19 cellular contexts compared by ENCODE assay signal in the genomic region with DNA sequence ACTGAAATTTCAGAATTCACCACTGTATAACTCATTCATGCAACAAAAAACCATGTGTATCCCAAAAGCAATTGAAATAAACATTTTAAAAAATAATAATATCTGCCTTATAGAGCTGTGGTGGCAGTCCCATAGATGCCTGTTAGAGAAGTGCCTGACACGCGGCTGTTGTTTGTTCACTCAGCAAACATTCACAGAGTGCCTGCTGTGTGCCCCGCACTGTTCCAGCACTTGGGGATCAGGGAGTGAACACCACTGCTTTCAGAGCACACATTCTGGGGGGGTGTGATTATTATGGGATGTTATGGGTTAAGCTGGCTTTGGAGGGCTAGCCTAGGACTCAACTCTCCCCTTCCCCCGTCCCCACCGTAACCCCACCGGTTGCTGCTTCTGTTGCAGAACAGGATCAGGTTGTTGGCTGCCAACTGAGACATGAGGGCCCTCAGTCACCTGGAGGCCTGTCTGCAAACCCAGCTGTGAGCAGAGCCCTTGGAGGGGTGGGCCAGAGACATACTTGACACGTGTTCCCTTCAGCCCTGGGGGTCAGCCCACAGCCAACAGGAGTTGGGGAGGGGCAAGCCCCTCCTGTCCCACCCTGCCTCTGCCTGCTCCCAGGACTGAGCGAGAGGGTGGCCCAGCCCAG.
DNase-seq lines count a peak whose midpoint lies in the region; ATAC-seq and TF ChIP-seq lines count a peak whose summit lies in the region.
"Had no signal": no experiment of that assay in that cellular context is flagged by ENCODE, and none has a peak within 500 bp of the region (broad histone marks: within the 10 kb centered on the region; RNA-seq: fewer than 3 reads in every experiment).

No MANE protein-coding gene starts in this region.

- H3K79me2 ChIP-seq in neural progenitor cell (ENCODE audit: low read depth) = no peaks in the 10 kb centered on the region

- no peak for ATAC-seq in GM18520 (IDR thresholded peaks at IDR 0.05; ENCODE audit: unreplicated experiment)
- ATAC-seq: CD8-positive, alpha-beta T cell had no signal

- no peak overlapping the region for H2AFZ ChIP-seq in neural progenitor cell (replicated peaks)

- no peak overlapping the region for H3K4me3 Mint-ChIP-seq in neural progenitor cell
- H3K4me3 Mint-ChIP-seq: CD8-positive, alpha-beta T cell had no signal

- H3K27me3 Mint-ChIP-seq in neural progenitor cell (ENCODE audit: insufficient read depth, low read depth) = peaks cover 12% of the 10 kb centered on the region

- peaks cover 10% of the 10 kb centered on the region for H3K4me1 ChIP-seq in neural progenitor cell

- no peaks in the 10 kb centered on the region for H3K36me3 Mint-ChIP-seq in neural progenitor cell
- H3K36me3 Mint-ChIP-seq: CD8-positive, alpha-beta T cell had no signal

- H4K20me1 ChIP-seq in neural progenitor cell (ENCODE audit: low read depth) = peaks cover 4% of the 10 kb centered on the region

- H3K4me2 ChIP-seq in neural progenitor cell = no peak overlapping the region

- H3K4me3 ChIP-seq in neural progenitor cell = no peak overlapping the region

- H3K27ac Mint-ChIP-seq in neural progenitor cell = peak overlapping the region; percentile 63
- H3K27ac Mint-ChIP-seq: CD8-positive, alpha-beta T cell had no signal

- no peak for TF ChIP-seq CTCF in neural progenitor cell (IDR thresholded peaks at IDR 0.05)

- H3K9me3 Mint-ChIP-seq in neural progenitor cell = no peaks in the 10 kb centered on the region
- H3K9me3 Mint-ChIP-seq: CD8-positive, alpha-beta T cell had no signal

- no peaks in the 10 kb centered on the region for H3K27me3 ChIP-seq in neural progenitor cell

- peak; percentile 27 for DNase-seq in NCI-H345 (lab: John Stamatoyannopoulos, UW)
- DNase-seq in NCI-H345 treated with DMSO at 0.1 percent for 48 hours (lab: John Stamatoyannopoulos, UW; ENCODE audit: unreplicated experiment) = no peak
- DNase-seq in COLO668 (lab: John Stamatoyannopoulos, UW; ENCODE audit: unreplicated experiment) = peak; percentile 10
- DNase-seq in neural progenitor cell (ENCODE audit: low spot score) = no peak
- DNase-seq in activated CD4-positive, alpha-beta T cell treated with anti-CD3 and anti-CD28 coated beads for 4 hours = no peak
- DNase-seq in NOMO-1 treated with DMSO at 0.1 percent for 48 hours (lab: John Stamatoyannopoulos, UW; ENCODE audit: unreplicated experiment) = no peak
- DNase-seq: AML-193; C1 segment of cervical spinal cord; CD8-positive, alpha-beta T cell; EL; GF-D8; KG1; NCI-H1105 treated with DMSO at 0.1 percent for 48 hours; NCI-H2029 treated with DMSO at 0.1 percent for 48 hours; NCI-H2171; NCI-H446; NCI-H526 had no signal

- no peaks in the 10 kb centered on the region for H3F3A ChIP-seq in neural progenitor cell (ENCODE audit: low read depth)

- peaks cover 64% of the 10 kb centered on the region for H3K4me1 Mint-ChIP-seq in neural progenitor cell

- no peaks in the 10 kb centered on the region for H3K9me3 ChIP-seq in neural progenitor cell (ENCODE audit: low read depth)

- H3K9ac ChIP-seq in neural progenitor cell = no peak overlapping the region

- H3K36me3 ChIP-seq in neural progenitor cell = no peaks in the 10 kb centered on the region

- H3K27ac ChIP-seq in neural progenitor cell = no peak overlapping the region

TF ChIP-seq in PFSK-1, 5 proteins besides CTCF, POLR2A, EP300 and RAD21:
- TF ChIP-seq POLR2AphosphoS5 (IDR thresholded peaks at IDR 0.05; ENCODE audit: low read depth, low read length) (0 out of 2 replicates have a peak, but pooled peaks have one; percentile 38), FOXP2 (optimal IDR thresholded peaks at IDR 0.05; ENCODE audit: borderline replicate concordance, extremely low read depth, extremely low read length, insufficient read depth) (no peak), SIN3A (IDR thresholded peaks at IDR 0.05; ENCODE audit: borderline replicate concordance, insufficient read depth, low read length) (no peak)

Comparison
In these comparisons a context has a peak if more than half of its experiments do, and no peak if none do; other contexts are left out.
1. DNase-seq: peak in NCI-H345 (single experiment) and COLO668 (single experiment); none in NCI-H345 treated with DMSO at 0.1 percent for 48 hours (single experiment), neural progenitor cell (single experiment), activated CD4-positive, alpha-beta T cell treated with anti-CD3 and anti-CD28 coated beads for 4 hours (0 of 2) and NOMO-1 treated with DMSO at 0.1 percent for 48 hours (single experiment).